Comparison of ENCODE assay signal across 20 cellular contexts in the genomic region with DNA sequence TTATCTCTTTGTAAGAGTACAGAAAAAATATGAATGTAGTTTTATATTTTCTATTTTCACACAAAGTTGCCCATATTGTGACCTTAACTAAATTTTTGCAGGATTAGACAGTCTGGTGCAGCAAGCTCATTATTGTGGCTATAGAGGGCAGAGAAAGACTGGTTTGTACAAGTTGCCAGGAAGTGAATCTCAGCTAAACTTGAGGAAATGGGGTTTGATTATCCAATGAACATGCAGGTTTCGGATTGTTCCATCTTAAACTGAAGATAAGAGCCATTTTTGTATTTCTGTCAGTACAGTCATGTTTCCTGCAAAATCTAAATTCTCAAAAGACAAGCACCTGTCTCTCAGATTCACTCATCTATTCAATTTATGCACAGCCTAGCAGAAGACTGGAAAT.
DNase-seq lines count a peak whose midpoint lies in the region; ATAC-seq and TF ChIP-seq lines count a peak whose summit lies in the region.
"Had no signal": no experiment of that assay in that cellular context is flagged by ENCODE, and none has a peak within 500 bp of the region (broad histone marks: within the 10 kb centered on the region; RNA-seq: fewer than 3 reads in every experiment).

No MANE protein-coding gene starts in this region.

- no peak overlapping the region for H3K4me3 ChIP-seq in fibroblast of pulmonary artery (replicated peaks; ENCODE audit: low read depth, low read length)
- H3K4me3 ChIP-seq: BLaER1 treated with 17β-estradiol and CSF1 and Interleukin-3, amounts not matched to agents 10 nM and 100 nM; MG63; Peyer's patch had no signal

- DNase-seq in A172 (ENCODE audit: low spot score) (peak; percentile 10), HCEC 1CT (peak; percentile 4), RPMI7951 (ENCODE audit: low read depth) (peak; percentile 43), fibroblast of pulmonary artery (ENCODE audit: low read depth) (peak; percentile 1), AG20443 (ENCODE audit: low spot score) (no peak), NCI-H524 (lab: John Stamatoyannopoulos, UW) (no peak)
- DNase-seq: CD8-positive, alpha-beta T cell; DMS53; KG1; MG63; NCI-H1092 treated with DMSO at 0.1 percent for 48 hours; NCI-H146; NCI-H2029 treated with DMSO at 0.1 percent for 48 hours; NCI-H2171 treated with DMSO at 0.1 percent for 48 hours; NCI-H446 treated with DMSO at 0.1 percent for 48 hours; Peyer's patch; SHP77 treated with DMSO at 0.1 percent for 48 hours had no signal

- TF ChIP-seq CTCF in fibroblast of pulmonary artery (IDR thresholded peaks at IDR 0.05; ENCODE audit: low read length, missing control alignments): no peak

- no peak for ATAC-seq in GM21423 (IDR thresholded peaks at IDR 0.05; ENCODE audit: unreplicated experiment)
- ATAC-seq: CD8-positive, alpha-beta T cell; HepG2 had no signal

Comparison
In these comparisons a context has a peak if more than half of its experiments do, and no peak if none do; other contexts are left out.
1. DNase-seq: peak in A172 (single experiment), HCEC 1CT (single experiment), RPMI7951 (single experiment) and fibroblast of pulmonary artery (single experiment); none in AG20443 (single experiment) and NCI-H524 (0 of 2).